Comparison of ENCODE assay signal across 15 cellular contexts in the genomic region with DNA sequence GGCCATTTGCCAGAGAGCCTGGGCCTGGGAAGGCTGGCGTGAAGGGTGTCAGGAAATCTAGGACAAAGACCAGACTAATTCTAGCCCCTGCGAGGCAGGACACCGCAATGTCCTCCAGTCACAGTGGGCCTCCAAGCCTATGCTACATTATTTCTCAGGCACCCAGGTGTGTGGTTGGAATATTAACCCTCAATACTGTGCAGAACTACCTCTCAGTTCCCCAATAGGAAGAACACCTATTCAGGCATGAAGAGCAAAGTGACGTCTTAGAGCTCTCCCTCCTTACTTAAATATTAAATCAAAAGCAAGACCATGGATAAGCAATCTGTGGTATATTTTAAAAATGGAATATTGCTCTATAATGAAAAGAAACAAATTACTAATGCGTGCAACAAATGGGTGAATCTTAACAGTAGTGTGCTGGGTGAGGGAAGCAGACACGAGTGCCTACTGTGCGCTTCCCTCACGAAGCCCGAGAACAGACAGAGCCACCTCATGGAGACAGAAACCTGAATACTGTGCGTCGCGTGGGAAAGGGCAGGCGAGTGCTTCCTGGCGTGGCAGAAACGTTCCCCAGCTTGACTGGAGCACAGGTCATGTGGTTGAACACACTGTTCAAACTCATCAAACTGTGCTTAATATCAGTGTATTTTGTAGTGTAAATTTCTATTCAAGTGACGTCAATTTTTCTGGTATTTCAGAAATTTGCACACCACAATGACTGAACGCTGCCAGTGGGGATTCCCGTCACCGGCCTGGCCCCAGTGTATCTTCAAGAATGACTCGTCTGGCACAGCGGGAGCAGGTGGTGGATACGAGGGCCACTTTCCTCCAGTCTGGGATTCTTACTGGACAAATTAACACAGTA. TPM values are rescaled to one million over a fixed set of nuclear protein-coding genes. Genes with fewer than 3 reads are reported as not detected.
DNase-seq lines count a peak whose midpoint lies in the region; ATAC-seq, FAIRE-seq and TF ChIP-seq lines count a peak whose summit lies in the region.
"Had no signal": no experiment of that assay in that cellular context is flagged by ENCODE, and none has a peak within 500 bp of the region (broad histone marks: within the 10 kb centered on the region; RNA-seq: fewer than 3 reads in every experiment).

No MANE protein-coding gene starts in this region.

- no peak overlapping the region for H2BK15ac ChIP-seq in H1 (ENCODE audit: low read length)

- H2AFZ ChIP-seq in H1 (ENCODE audit: low read length), result no peak overlapping the region

- H3K14ac ChIP-seq in H1 (ENCODE audit: insufficient read length), result no peak overlapping the region

- H2BK12ac ChIP-seq in H1 (ENCODE audit: low read depth, low read length), result no peak overlapping the region

- no peaks in the 10 kb centered on the region for H3K79me1 ChIP-seq in H1 (ENCODE audit: low read depth, low read length)

- H3K18ac ChIP-seq in H1 (ENCODE audit: extremely low read depth, low read length), result no peak overlapping the region

- H3K27ac ChIP-seq in H1 (ENCODE audit: low read depth, low read length) (no peak overlapping the region), upper lobe of left lung (no peak overlapping the region)
- H3K27ac ChIP-seq: body of pancreas had no signal

- in situ Hi-C loops in G401 (cut with HindIII; ENCODE audit: low sequenced_read_pairs), result no loop called here

- peak; percentile 63 for ATAC-seq in GM19455 (IDR thresholded peaks at IDR 0.05; ENCODE audit: unreplicated experiment)
- peak; percentile 39 for ATAC-seq in HG03139 (IDR thresholded peaks at IDR 0.05; ENCODE audit: unreplicated experiment)
- no peak for ATAC-seq in upper lobe of left lung (ENCODE audit: low FRiP score in 2 of 2)
- ATAC-seq: body of pancreas had no signal

- H4K8ac ChIP-seq in H1 (ENCODE audit: extremely low read depth, insufficient read depth, low read length), result no peak overlapping the region; the same call in 1 of the 2 replicates

- TF ChIP-seq RAD21 in H1 (IDR thresholded peaks at IDR 0.05 in 1 of 2, conservative IDR thresholded peaks at IDR 0.05 in 1 of 2; ENCODE audit: low read depth in 2 of 2, low read length in 2 of 2), result no peak

- TF ChIP-seq EP300 in H1 (IDR thresholded peaks at IDR 0.05; ENCODE audit: borderline replicate concordance in 1 of 2, low read depth in 2 of 2, low read length in 2 of 2) (no peak), upper lobe of left lung (IDR thresholded peaks at IDR 0.05) (no peak)

- no peak overlapping the region for H3K4me2 ChIP-seq in H1 (ENCODE audit: insufficient read depth in 1 of 2, low read depth in 2 of 2, low read length in 2 of 2)
- H3K4me2 ChIP-seq: SK-N-SH had no signal

- TF ChIP-seq CTCF in H1 (IDR thresholded peaks at IDR 0.05; ENCODE audit: control extremely low read depth in 1 of 3, insufficient read depth in 1 of 3, low read depth in 1 of 3, low read length in 3 of 3) (no peak), upper lobe of left lung (IDR thresholded peaks at IDR 0.05) (no peak)

- no peak overlapping the region for H3K56ac ChIP-seq in H1 (replicated peaks; ENCODE audit: insufficient read length, low read depth, low read length)

- POLR2A ChIA-PET in H1 (lab: Charles Lee; ENCODE audit: partially characterized antibody), result interaction anchor here (2.3 kb wide), 1 partner anchor 10 kb away, joined by 5 read pairs; no protein-coding TSS in a partner anchor

- H3K4me1 ChIP-seq in H1 (replicated peaks in 1 of 4; ENCODE audit: control insufficient read depth in 3 of 4, insufficient read depth in 4 of 4, low read length in 3 of 4), result peaks cover 0 to 2% (median 0%) of the 10 kb centered on the region in 4 experiments; a peak in 1 of 7 replicates
- no peaks in the 10 kb centered on the region for H3K4me1 ChIP-seq in upper lobe of left lung
- H3K4me1 ChIP-seq: body of pancreas had no signal

- H3K36me3 ChIP-seq in H1 (ENCODE audit: control insufficient read depth in 2 of 4, insufficient read depth in 4 of 4, low read length in 3 of 4) (peaks cover 2 to 12% (median 4%) of the 10 kb centered on the region in 4 experiments; a peak in 5 of 8 replicates), upper lobe of left lung (no peaks in the 10 kb centered on the region)

- H3K27me3 ChIP-seq in H1 (replicated peaks in 1 of 4; ENCODE audit: control insufficient read depth in 3 of 4, extremely low read depth in 1 of 4, insufficient read depth in 3 of 4, low read length in 3 of 4), result no peaks in the 10 kb centered on the region
- no peaks in the 10 kb centered on the region for H3K27me3 ChIP-seq in upper lobe of left lung
- H3K27me3 ChIP-seq: body of pancreas had no signal

- H3K23me2 ChIP-seq in H1 (ENCODE audit: low read depth, low read length), result no peaks in the 10 kb centered on the region

- DNase-seq in GM12891 (ENCODE audit: insufficient read length, low spot score), result no peak
- DNase-seq in H1 (ENCODE audit: low read depth in 1 of 2, low spot score in 2 of 2), result no peak
- DNase-seq in activated CD8-positive, alpha-beta memory T cell treated with anti-CD3 and anti-CD28 coated beads, Interleukin-2, amount 50 U/mL, for 4 hours, result no peak
- no peak for DNase-seq in upper lobe of left lung
- DNase-seq in hippocampal formation (lab: John Stamatoyannopoulos, UW), result no peak
- no peak for DNase-seq in G401 (ENCODE audit: low spot score)
- DNase-seq: body of pancreas, Karpas-422, kidney glomerular epithelial cell, NCI-H510A treated with DMSO at 0.1 percent for 48 hours, nephron progenitor cell, SK-N-SH had no signal

- no peak overlapping the region for H3K4ac ChIP-seq in H1 (replicated peaks; ENCODE audit: insufficient read length, low read depth, low read length)

- no peak overlapping the region for H2BK5ac ChIP-seq in H1 (ENCODE audit: low read depth, low read length)

- CTCF ChIA-PET in H1 (lab: Charles Lee; ENCODE audit: partially characterized antibody), result interaction anchor here (0.7 kb wide), 2 partner anchors 44 to 305 kb away, joined by 3 to 4 read pairs; no protein-coding TSS in a partner anchor

- H4K91ac ChIP-seq in H1 (replicated peaks; ENCODE audit: insufficient read length, low read length), result no peak overlapping the region

- H3K79me2 ChIP-seq in H1 (ENCODE audit: control insufficient read depth in 1 of 2, insufficient read depth in 2 of 2, low read length in 2 of 2), result no peaks in the 10 kb centered on the region

- H3K9ac ChIP-seq in H1 (replicated peaks in 1 of 4; ENCODE audit: extremely low read depth in 1 of 4, low read depth in 3 of 4, low read length in 3 of 4), result no peak overlapping the region
- H3K9ac ChIP-seq: SK-N-SH had no signal

- TF ChIP-seq POLR2A in GM12891 (IDR thresholded peaks at IDR 0.05; ENCODE audit: low read depth, low read length), result no peak
- TF ChIP-seq POLR2A in H1 (IDR thresholded peaks at IDR 0.05; ENCODE audit: control extremely low read depth in 1 of 2, low read depth in 2 of 2, low read length in 2 of 2), result no peak
- no peak for TF ChIP-seq POLR2A in upper lobe of left lung (IDR thresholded peaks at IDR 0.05)

- H3K23ac ChIP-seq in H1 (ENCODE audit: insufficient read length), result no peak overlapping the region

- no peak overlapping the region for H3K4me3 ChIP-seq in H1 (ENCODE audit: extremely low read depth in 1 of 4, insufficient read depth in 2 of 4, low read depth in 3 of 4, low read length in 4 of 4)
- no peak overlapping the region for H3K4me3 ChIP-seq in upper lobe of left lung
- H3K4me3 ChIP-seq: body of pancreas had no signal

- WGBS in H1 (ENCODE audit: extremely low coverage in 1 of 2, insufficient coverage in 1 of 2, insufficient read length in 1 of 2, insufficient replicate concordance in 2 of 2, low coverage in 1 of 2, low lambda C conversion rate in 2 of 2, missing lambda C conversion rate in 1 of 2), 2 experiments, result 92% methylated on average over 22 of the region's 22 CpGs; no CpG with 5 or more reads in 1 of the 2 experiments
- 83 to 93% methylated on average over 22 of the region's 22 CpGs for WGBS in upper lobe of left lung, 2 donors

- no peak overlapping the region for H4K5ac ChIP-seq in H1 (ENCODE audit: insufficient read length, low read depth, low read length)

- H3K9me3 ChIP-seq in H1 (ENCODE audit: insufficient read depth in 2 of 2, low read depth in 1 of 2, low read length in 1 of 2), result no peaks in the 10 kb centered on the region
- H3K9me3 ChIP-seq in upper lobe of left lung, result no peaks in the 10 kb centered on the region
- H3K9me3 ChIP-seq: body of pancreas, SK-N-SH had no signal

- H2AK5ac ChIP-seq in H1 (ENCODE audit: low read depth, low read length), result no peak overlapping the region

- H4K20me1 ChIP-seq in H1 (replicated peaks in 1 of 2; ENCODE audit: control insufficient read depth in 1 of 2, insufficient read depth in 2 of 2, low read length in 2 of 2), result no peaks in the 10 kb centered on the region

- FAIRE-seq in GM12891 (lab: Jason Lieb, UNC), result no peak
- FAIRE-seq in H1 (lab: Jason Lieb, UNC), result no peak
- FAIRE-seq: GM18507 had no signal

- H2BK120ac ChIP-seq in H1 (replicated peaks; ENCODE audit: low read depth, low read length), result no peak overlapping the region

- H2BK20ac ChIP-seq in H1 (ENCODE audit: low read length), result no peak overlapping the region

TF ChIP-seq in GM12891, 5 proteins besides CTCF, POLR2A, EP300 and RAD21:
- no peak for TF ChIP-seq POLR2AphosphoS5 (IDR thresholded peaks at IDR 0.05; ENCODE audit: low read depth, low read length)
- peak; percentile 58 for TF ChIP-seq SPI1 (IDR thresholded peaks at IDR 0.05; ENCODE audit: low read depth, low read length)

TF ChIP-seq in H1, 55 proteins besides CTCF, POLR2A, EP300 and RAD21 (continues in another document):
- TF ChIP-seq, protein P1, sequence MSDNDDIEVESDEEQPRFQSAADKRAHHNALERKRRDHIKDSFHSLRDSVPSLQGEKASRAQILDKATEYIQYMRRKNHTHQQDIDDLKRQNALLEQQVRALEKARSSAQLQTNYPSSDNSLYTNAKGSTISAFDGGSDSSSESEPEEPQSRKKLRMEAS (IDR thresholded peaks at IDR 0.05), result no peak
- TF ChIP-seq CBX8 (IDR thresholded peaks at IDR 0.05; ENCODE audit: borderline replicate concordance, low read depth, low read length) (no peak), CBX5 (IDR thresholded peaks at IDR 0.05; ENCODE audit: low read depth, low read length) (no peak), JUND (IDR thresholded peaks at IDR 0.05; ENCODE audit: low read length) (no peak), SIX5 (IDR thresholded peaks at IDR 0.05; ENCODE audit: low read depth, low read length) (no peak)

RNA-seq across cellular contexts. Expression of gene PTPRN2, which starts 15.5 kb away (rescaled TPM):
- 2.0 TPM for polyA plus RNA-seq in GM12891 (2012; ENCODE audit: low read depth, missing spikeins)
- 3.6 and 4.5 TPM in 2 replicates for total RNA-seq in H1 (2021; fragmentation: NEBNext Ultra II Directional; extraction: Animal tissue kit (Norgen Biotek cat#: 25700))
- polyA plus RNA-seq in H1 (2011; rRNA removed), result 2.6 and 4.9 TPM in 2 replicates
- polyA plus RNA-seq in H1 (2011; cell fraction: cytosol; rRNA removed), result 3.7 TPM
- 5.5 TPM for polyA plus RNA-seq in H1 (2011; cell fraction: nucleus; rRNA removed)
- 1.3 to 2.3 TPM (median 1.8 TPM) in 4 replicates for polyA plus RNA-seq in H1 (2012, experiment 1 of 2)
- polyA plus RNA-seq in H1 (2012, experiment 2 of 2), result 1.4 TPM
- 1.4 TPM for polyA plus RNA-seq in H1 (2013, experiment 1 of 2)
- polyA plus RNA-seq in H1 (2013, experiment 2 of 2), result 1.5 TPM
- 3.4 and 3.5 TPM in 2 replicates for polyA minus RNA-seq in H1 (2011; rRNA and poly(A)+ RNA removed)
- 4.8 TPM for polyA minus RNA-seq in H1 (2011; cell fraction: cytosol; rRNA and poly(A)+ RNA removed)
- polyA minus RNA-seq in H1 (2011; cell fraction: nucleus; rRNA and poly(A)+ RNA removed), result 7.4 TPM
- total RNA-seq in upper lobe of left lung, result 1 to 10 TPM; 3.3 to 7.9 (median 5.2) TPM
- total RNA-seq in G401 (2014; rRNA removed; shearing (Covaris generic)), result not detected in 2 replicates

Comparison
In these comparisons a context has a peak if more than half of its experiments do, and no peak if none do; other contexts are left out.
1. ATAC-seq: peak in GM19455 (single experiment) and HG03139 (single experiment); none in upper lobe of left lung (0 of 2).